ENCODE assay signal across 1 cellular context in the genomic region with DNA sequence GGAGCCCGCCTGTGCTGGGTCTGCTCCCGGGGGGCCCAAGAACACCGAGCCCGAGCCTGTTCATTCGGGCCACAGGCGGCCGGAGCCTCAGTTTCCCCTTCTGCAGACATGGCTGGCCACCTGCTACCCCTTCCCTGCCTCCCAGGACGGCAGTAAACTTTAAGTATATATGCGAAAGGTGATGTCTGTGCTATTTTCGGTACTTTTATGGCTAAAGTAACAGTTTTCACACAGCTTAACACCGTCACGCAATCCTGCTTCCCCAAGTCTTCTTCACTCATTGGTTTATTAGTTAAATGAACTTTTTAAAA.
TF ChIP-seq lines count a peak whose summit lies in the region.

No MANE protein-coding gene starts in this region.

TF ChIP-seq in GM23338, 12 proteins besides CTCF, POLR2A, EP300 and RAD21:
- TF ChIP-seq, protein P1, sequence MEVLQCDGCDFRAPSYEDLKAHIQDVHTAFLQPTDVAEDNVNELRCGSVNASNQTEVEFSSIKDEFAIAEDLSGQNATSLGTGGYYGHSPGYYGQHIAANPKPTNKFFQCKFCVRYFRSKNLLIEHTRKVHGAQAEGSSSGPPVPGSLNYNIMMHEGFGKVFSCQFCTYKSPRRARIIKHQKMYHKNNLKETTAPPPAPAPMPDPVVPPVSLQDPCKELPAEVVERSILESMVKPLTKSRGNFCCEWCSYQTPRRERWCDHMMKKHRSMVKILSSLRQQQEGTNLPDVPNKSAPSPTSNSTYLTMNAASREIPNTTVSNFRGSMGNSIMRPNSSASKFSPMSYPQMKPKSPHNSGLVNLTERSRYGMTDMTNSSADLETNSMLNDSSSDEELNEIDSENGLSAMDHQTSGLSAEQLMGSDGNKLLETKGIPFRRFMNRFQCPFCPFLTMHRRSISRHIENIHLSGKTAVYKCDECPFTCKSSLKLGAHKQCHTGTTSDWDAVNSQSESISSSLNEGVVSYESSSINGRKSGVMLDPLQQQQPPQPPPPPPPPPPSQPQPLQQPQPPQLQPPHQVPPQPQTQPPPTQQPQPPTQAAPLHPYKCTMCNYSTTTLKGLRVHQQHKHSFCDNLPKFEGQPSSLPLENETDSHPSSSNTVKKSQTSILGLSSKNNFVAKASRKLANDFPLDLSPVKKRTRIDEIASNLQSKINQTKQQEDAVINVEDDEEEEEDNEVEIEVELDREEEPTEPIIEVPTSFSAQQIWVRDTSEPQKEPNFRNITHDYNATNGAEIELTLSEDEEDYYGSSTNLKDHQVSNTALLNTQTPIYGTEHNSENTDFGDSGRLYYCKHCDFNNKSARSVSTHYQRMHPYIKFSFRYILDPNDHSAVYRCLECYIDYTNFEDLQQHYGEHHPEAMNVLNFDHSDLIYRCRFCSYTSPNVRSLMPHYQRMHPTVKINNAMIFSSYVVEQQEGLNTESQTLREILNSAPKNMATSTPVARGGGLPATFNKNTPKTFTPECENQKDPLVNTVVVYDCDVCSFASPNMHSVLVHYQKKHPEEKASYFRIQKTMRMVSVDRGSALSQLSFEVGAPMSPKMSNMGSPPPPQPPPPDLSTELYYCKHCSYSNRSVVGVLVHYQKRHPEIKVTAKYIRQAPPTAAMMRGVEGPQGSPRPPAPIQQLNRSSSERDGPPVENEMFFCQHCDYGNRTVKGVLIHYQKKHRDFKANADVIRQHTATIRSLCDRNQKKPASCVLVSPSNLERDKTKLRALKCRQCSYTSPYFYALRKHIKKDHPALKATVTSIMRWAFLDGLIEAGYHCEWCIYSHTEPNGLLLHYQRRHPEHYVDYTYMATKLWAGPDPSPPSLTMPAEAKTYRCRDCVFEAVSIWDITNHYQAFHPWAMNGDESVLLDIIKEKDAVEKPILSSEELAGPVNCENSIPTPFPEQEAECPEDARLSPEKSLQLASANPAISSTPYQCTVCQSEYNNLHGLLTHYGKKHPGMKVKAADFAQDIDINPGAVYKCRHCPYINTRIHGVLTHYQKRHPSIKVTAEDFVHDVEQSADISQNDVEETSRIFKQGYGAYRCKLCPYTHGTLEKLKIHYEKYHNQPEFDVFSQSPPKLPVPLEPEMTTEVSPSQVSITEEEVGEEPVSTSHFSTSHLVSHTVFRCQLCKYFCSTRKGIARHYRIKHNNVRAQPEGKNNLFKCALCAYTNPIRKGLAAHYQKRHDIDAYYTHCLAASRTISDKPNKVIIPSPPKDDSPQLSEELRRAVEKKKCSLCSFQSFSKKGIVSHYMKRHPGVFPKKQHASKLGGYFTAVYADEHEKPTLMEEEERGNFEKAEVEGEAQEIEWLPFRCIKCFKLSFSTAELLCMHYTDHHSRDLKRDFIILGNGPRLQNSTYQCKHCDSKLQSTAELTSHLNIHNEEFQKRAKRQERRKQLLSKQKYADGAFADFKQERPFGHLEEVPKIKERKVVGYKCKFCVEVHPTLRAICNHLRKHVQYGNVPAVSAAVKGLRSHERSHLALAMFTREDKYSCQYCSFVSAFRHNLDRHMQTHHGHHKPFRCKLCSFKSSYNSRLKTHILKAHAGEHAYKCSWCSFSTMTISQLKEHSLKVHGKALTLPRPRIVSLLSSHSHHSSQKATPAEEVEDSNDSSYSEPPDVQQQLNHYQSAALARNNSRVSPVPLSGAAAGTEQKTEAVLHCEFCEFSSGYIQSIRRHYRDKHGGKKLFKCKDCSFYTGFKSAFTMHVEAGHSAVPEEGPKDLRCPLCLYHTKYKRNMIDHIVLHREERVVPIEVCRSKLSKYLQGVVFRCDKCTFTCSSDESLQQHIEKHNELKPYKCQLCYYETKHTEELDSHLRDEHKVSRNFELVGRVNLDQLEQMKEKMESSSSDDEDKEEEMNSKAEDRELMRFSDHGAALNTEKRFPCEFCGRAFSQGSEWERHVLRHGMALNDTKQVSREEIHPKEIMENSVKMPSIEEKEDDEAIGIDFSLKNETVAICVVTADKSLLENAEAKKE (CRISPR knock-in tag; IDR thresholded peaks at IDR 0.05) = no peak
- TF ChIP-seq, protein P2, sequence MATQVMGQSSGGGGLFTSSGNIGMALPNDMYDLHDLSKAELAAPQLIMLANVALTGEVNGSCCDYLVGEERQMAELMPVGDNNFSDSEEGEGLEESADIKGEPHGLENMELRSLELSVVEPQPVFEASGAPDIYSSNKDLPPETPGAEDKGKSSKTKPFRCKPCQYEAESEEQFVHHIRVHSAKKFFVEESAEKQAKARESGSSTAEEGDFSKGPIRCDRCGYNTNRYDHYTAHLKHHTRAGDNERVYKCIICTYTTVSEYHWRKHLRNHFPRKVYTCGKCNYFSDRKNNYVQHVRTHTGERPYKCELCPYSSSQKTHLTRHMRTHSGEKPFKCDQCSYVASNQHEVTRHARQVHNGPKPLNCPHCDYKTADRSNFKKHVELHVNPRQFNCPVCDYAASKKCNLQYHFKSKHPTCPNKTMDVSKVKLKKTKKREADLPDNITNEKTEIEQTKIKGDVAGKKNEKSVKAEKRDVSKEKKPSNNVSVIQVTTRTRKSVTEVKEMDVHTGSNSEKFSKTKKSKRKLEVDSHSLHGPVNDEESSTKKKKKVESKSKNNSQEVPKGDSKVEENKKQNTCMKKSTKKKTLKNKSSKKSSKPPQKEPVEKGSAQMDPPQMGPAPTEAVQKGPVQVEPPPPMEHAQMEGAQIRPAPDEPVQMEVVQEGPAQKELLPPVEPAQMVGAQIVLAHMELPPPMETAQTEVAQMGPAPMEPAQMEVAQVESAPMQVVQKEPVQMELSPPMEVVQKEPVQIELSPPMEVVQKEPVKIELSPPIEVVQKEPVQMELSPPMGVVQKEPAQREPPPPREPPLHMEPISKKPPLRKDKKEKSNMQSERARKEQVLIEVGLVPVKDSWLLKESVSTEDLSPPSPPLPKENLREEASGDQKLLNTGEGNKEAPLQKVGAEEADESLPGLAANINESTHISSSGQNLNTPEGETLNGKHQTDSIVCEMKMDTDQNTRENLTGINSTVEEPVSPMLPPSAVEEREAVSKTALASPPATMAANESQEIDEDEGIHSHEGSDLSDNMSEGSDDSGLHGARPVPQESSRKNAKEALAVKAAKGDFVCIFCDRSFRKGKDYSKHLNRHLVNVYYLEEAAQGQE (IDR thresholded peaks at IDR 0.05; ENCODE audit: unreplicated experiment) = no peak
- TF ChIP-seq EZH2 (IDR thresholded peaks at IDR 0.05; ENCODE audit: low read depth, unreplicated experiment) = no peak
- no peak for TF ChIP-seq POLR2AphosphoS5 (IDR thresholded peaks at IDR 0.05; ENCODE audit: low read depth)
